In genomic region chr4:8414377-8414776, GRCh38 we compare ENCODE assay signal across 18 cellular contexts. TPM values are rescaled to one million over a fixed set of nuclear protein-coding genes. Genes with fewer than 3 reads are reported as not detected.
DNase-seq lines count a peak whose midpoint lies in the region; ATAC-seq and TF ChIP-seq lines count a peak whose summit lies in the region.
"Had no signal": no experiment of that assay in that cellular context is flagged by ENCODE, and none has a peak within 500 bp of the region (broad histone marks: within the 10 kb centered on the region; RNA-seq: fewer than 3 reads in every experiment).

No MANE protein-coding gene starts in this region.

- no peaks in the 10 kb centered on the region for H3K9me3 ChIP-seq in suprapubic skin
- H3K9me3 ChIP-seq: BE2C, colonic mucosa, heart left ventricle, pancreas had no signal

- H3K27ac ChIP-seq in suprapubic skin, result no peak overlapping the region
- H3K27ac ChIP-seq: colonic mucosa, heart left ventricle, pancreas, SK-N-MC, skin epidermis had no signal

- H3K36me3 ChIP-seq in suprapubic skin, result peaks cover 52% of the 10 kb centered on the region
- H3K36me3 ChIP-seq: BE2C, colonic mucosa had no signal

- TF ChIP-seq POLR2A in suprapubic skin (IDR thresholded peaks at IDR 0.05), result no peak

- no peak for TF ChIP-seq CTCF in suprapubic skin (IDR thresholded peaks at IDR 0.05)

- peaks cover 34% of the 10 kb centered on the region for H3K4me1 Mint-ChIP-seq in activated T-cell treated with anti-CD3 and anti-CD28 coated beads, Interleukin-2, amount 50 U/mL, for 24 hours (ENCODE audit: low read depth)

- peaks cover 62% of the 10 kb centered on the region for H3K36me3 Mint-ChIP-seq in activated T-cell treated with anti-CD3 and anti-CD28 coated beads, Interleukin-2, amount 50 U/mL, for 24 hours (ENCODE audit: low read depth)

- H3K4me3 ChIP-seq in suprapubic skin, result no peak overlapping the region
- H3K4me3 ChIP-seq: colonic mucosa, heart left ventricle, pancreas, SK-N-MC, skin epidermis had no signal

- DNase-seq in Daoy (ENCODE audit: low read depth) (peak; percentile 67), RPMI7951 (ENCODE audit: low read depth) (peak; percentile 70), glomerular visceral epithelial cell (ENCODE audit: extremely low spot score) (peak; percentile 65), HCEC 1CT (no peak), suprapubic skin (ENCODE audit: low spot score in 2 of 2) (no peak)
- peak; percentile 59 for DNase-seq in activated T-cell treated with anti-CD3 and anti-CD28 coated beads, Interleukin-2, amount 50 U/mL, for 24 hours
- DNase-seq: BE2C, colonic mucosa, H7, heart left ventricle, midbrain, NCI-H446, pancreas had no signal

- H3K27ac Mint-ChIP-seq in activated T-cell treated with anti-CD3 and anti-CD28 coated beads, Interleukin-2, amount 50 U/mL, for 24 hours, result peak overlapping the region; percentile 83
- H3K27ac Mint-ChIP-seq: IgD-negative memory B cell had no signal

- H3K27me3 ChIP-seq in suprapubic skin, result no peaks in the 10 kb centered on the region
- H3K27me3 ChIP-seq: BE2C, colonic mucosa, heart left ventricle, pancreas had no signal

- no CpG with 5 or more reads among the region's 2 CpGs for WGBS in suprapubic skin

- no peak for TF ChIP-seq EP300 in suprapubic skin (IDR thresholded peaks at IDR 0.05)

- no peaks in the 10 kb centered on the region for H3K9me3 Mint-ChIP-seq in activated T-cell treated with anti-CD3 and anti-CD28 coated beads, Interleukin-2, amount 50 U/mL, for 24 hours
- H3K9me3 Mint-ChIP-seq: IgD-negative memory B cell had no signal

- H3K4me3 Mint-ChIP-seq in activated T-cell treated with anti-CD3 and anti-CD28 coated beads, Interleukin-2, amount 50 U/mL, for 24 hours, result peak overlapping the region; percentile 7
- H3K4me3 Mint-ChIP-seq: IgD-negative memory B cell had no signal

- H3K4me1 ChIP-seq in suprapubic skin, result peaks cover 16% of the 10 kb centered on the region
- H3K4me1 ChIP-seq: colonic mucosa, pancreas had no signal

- ATAC-seq in GM19397 (IDR thresholded peaks at IDR 0.05; ENCODE audit: unreplicated experiment) (no peak), HG02678 (IDR thresholded peaks at IDR 0.05; ENCODE audit: unreplicated experiment) (no peak)
- ATAC-seq: heart left ventricle, pancreas had no signal

- H3K27me3 Mint-ChIP-seq in activated T-cell treated with anti-CD3 and anti-CD28 coated beads, Interleukin-2, amount 50 U/mL, for 24 hours, result no peaks in the 10 kb centered on the region
- H3K27me3 Mint-ChIP-seq: IgD-negative memory B cell had no signal

RNA-seq across cellular contexts. Expression of gene ACOX3, which starts 26.1 kb away (rescaled TPM):
- total RNA-seq in Daoy (2014; rRNA removed; shearing (Covaris generic)), result 12.2 and 13.4 TPM in 2 replicates
- total RNA-seq in RPMI7951 (2014; rRNA removed; shearing (Covaris generic)), result 10.7 and 12.6 TPM in 2 replicates
- total RNA-seq in suprapubic skin, result 10 to 100 TPM; 33.9 to 73.5 (median 54.3) TPM

RNA-seq across cellular contexts. Expression of gene TRMT44, which starts 26.2 kb away (rescaled TPM):
- total RNA-seq in Daoy (2014; rRNA removed; shearing (Covaris generic)), result 14.0 and 19.5 TPM in 2 replicates
- 7.8 and 9.6 TPM in 2 replicates for total RNA-seq in RPMI7951 (2014; rRNA removed; shearing (Covaris generic))
- total RNA-seq in suprapubic skin, result 10 to 100 TPM; 30.8 to 60.0 (median 46.1) TPM

Comparison
In these comparisons a context has a peak if more than half of its experiments do, and no peak if none do; other contexts are left out.
1. DNase-seq: peak in Daoy (single experiment), RPMI7951 (single experiment), activated T-cell treated with anti-CD3 and anti-CD28 coated beads, Interleukin-2, amount 50 U/mL, for 24 hours (single experiment) and glomerular visceral epithelial cell (single experiment); none in HCEC 1CT (single experiment) and suprapubic skin (0 of 2).